34 cellular contexts compared by ENCODE assay signal in genomic region chr12:25493682-25494081, GRCh38. TPM values are rescaled to one million over a fixed set of nuclear protein-coding genes. Genes with fewer than 3 reads are reported as not detected.
"Had no signal": no experiment of that assay in that cellular context is flagged by ENCODE, and none has a peak within 500 bp of the region (broad histone marks: within the 10 kb centered on the region; RNA-seq: fewer than 3 reads in every experiment).

No MANE protein-coding gene starts in this region.

- H3K27me3 ChIP-seq: heart right ventricle, ovary, sigmoid colon, stomach, thyroid gland had no signal

- H3K4me1 Mint-ChIP-seq: stimulated activated effector memory CD8-positive, alpha-beta T cell treated with anti-CD3 and anti-CD28 coated beads, Interleukin-12 subunit alpha, Interleukin-12 subunit beta, amount 100 ng/mL, for 72 hours had no signal

- H3K4me3 ChIP-seq: dorsolateral prefrontal cortex, heart right ventricle, lung, ovary, psoas muscle, sigmoid colon, stomach, thyroid gland had no signal

- ATAC-seq: esophagus mucosa; heart right ventricle; left colon; left ventricle myocardium superior; naive thymus-derived CD8-positive, alpha-beta T cell; psoas muscle; right cardiac atrium; stimulated activated effector memory CD8-positive, alpha-beta T cell treated with anti-CD3 and anti-CD28 coated beads, Interleukin-12 subunit alpha, Interleukin-12 subunit beta, amount 100 ng/mL, for 72 hours had no signal

- H3K9me3 ChIP-seq: ovary, thyroid gland had no signal

- H3K36me3 ChIP-seq: heart right ventricle, ovary, sigmoid colon, stomach, thyroid gland had no signal

- DNase-seq: cerebellar nuclear complex; dorsolateral prefrontal cortex; effector CD4-positive, alpha-beta T cell; foreskin fibroblast; glutamatergic neuron; heart right ventricle; hippocampal formation; immature natural killer cell; islet precursor cell; kidney glomerular epithelial cell; left colon; left ventricle myocardium superior; mesendoderm; naive thymus-derived CD8-positive, alpha-beta T cell; nephron progenitor cell; occipital lobe; ovary; posterior cingulate gyrus; psoas muscle; right cardiac atrium; sigmoid colon; stimulated activated CD4-positive, alpha-beta T cell treated with anti-CD3 and anti-CD28 coated beads, Interleukin-2, amount 100 ng/mL, for 24 hours; stimulated activated CD4-positive, alpha-beta T cell treated with anti-CD3 and anti-CD28 coated beads, Interleukin-4, amount 100 ng/mL, for 24 hours; stimulated activated naive CD4-positive, alpha-beta T cell treated with Interleukin-2 at 50 U/mL for 16 hours; stomach; thyroid gland had no signal

- H3K27ac Mint-ChIP-seq: immature natural killer cell; naive thymus-derived CD8-positive, alpha-beta T cell; nephron progenitor cell; stimulated activated effector memory CD8-positive, alpha-beta T cell treated with anti-CD3 and anti-CD28 coated beads, Interleukin-12 subunit alpha, Interleukin-12 subunit beta, amount 100 ng/mL, for 72 hours; type B pancreatic cell had no signal

- H3K4me3 Mint-ChIP-seq: immature natural killer cell; naive thymus-derived CD8-positive, alpha-beta T cell; nephron progenitor cell; stimulated activated effector memory CD8-positive, alpha-beta T cell treated with anti-CD3 and anti-CD28 coated beads, Interleukin-12 subunit alpha, Interleukin-12 subunit beta, amount 100 ng/mL, for 72 hours; type B pancreatic cell had no signal

- H3K9me3 Mint-ChIP-seq: immature natural killer cell; stimulated activated effector memory CD8-positive, alpha-beta T cell treated with anti-CD3 and anti-CD28 coated beads, Interleukin-12 subunit alpha, Interleukin-12 subunit beta, amount 100 ng/mL, for 72 hours had no signal

- H3K36me3 Mint-ChIP-seq: immature natural killer cell; naive thymus-derived CD8-positive, alpha-beta T cell; stimulated activated effector memory CD8-positive, alpha-beta T cell treated with anti-CD3 and anti-CD28 coated beads, Interleukin-12 subunit alpha, Interleukin-12 subunit beta, amount 100 ng/mL, for 72 hours had no signal

- H3K27me3 Mint-ChIP-seq: type B pancreatic cell had no signal

- H3K27ac ChIP-seq: dorsolateral prefrontal cortex, epithelial cell of prostate, heart right ventricle, ovary, psoas muscle, sigmoid colon, stomach, thyroid gland had no signal

- H3K4me1 ChIP-seq: heart right ventricle, psoas muscle, sigmoid colon, stomach, thyroid gland had no signal

RNA-seq across cellular contexts. Expression of gene LMNTD1, which starts 59.4 kb away (rescaled TPM):
- total RNA-seq: heart right ventricle; left colon; left ventricle myocardium superior; myocyte; naive thymus-derived CD8-positive, alpha-beta T cell; psoas muscle; renal cortical epithelial cell; stomach; subcutaneous adipose tissue had no signal
- polyA plus RNA-seq: heart right ventricle; immature natural killer cell; naive thymus-derived CD8-positive, alpha-beta T cell; ovary; psoas muscle; right cardiac atrium; sigmoid colon; stomach had no signal
